Comparison of ENCODE assay signal across 8 cellular contexts in the genomic region with DNA sequence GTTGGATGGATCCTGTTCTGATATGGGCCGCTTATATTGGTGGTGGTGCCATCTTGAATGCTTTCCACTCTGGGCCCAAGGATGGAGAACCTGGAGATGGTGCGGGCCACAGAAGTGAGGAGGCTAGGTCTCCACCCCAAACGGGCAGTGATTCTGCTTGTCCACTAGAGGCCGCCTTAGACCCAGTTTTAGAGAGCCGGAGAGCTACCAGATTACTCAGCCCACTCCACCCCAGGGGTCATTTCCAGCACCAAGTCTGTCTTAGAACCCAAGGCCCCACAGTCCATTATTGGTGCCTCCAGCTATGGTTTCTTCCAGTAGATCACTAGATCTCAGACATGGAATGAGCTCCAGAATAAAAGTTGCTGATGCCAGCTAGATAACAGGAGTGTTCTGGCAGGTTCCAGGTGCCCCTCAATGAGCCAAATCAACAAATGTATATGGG. TPM values are rescaled to one million over a fixed set of nuclear protein-coding genes. Genes with fewer than 3 reads are reported as not detected.
DNase-seq lines count a peak whose midpoint lies in the region; ATAC-seq and TF ChIP-seq lines count a peak whose summit lies in the region.

No MANE protein-coding gene starts in this region.

- peak; percentile 92 for TF ChIP-seq CTCF in epithelial cell of proximal tubule (conservative IDR thresholded peaks at IDR 0.05; ENCODE audit: low read depth, low read length)

- no peak overlapping the region for H3K4me3 ChIP-seq in epithelial cell of proximal tubule (ENCODE audit: low read depth, low read length)

- H3K27ac Mint-ChIP-seq in naive B cell, result peak overlapping the region in 3 of 6 donors; percentile 11 to 88 (median 78)
- H3K27ac Mint-ChIP-seq in stimulated activated naive B cell treated with anti-CD40 and anti-IgM and Interleukin-4, amounts not matched to agents 10 μg/mL and 1 μg/mL and 100 μg/mL, for 72 hours, result peak overlapping the region; percentile 39

- ATAC-seq in HG03108 (IDR thresholded peaks at IDR 0.05; ENCODE audit: unreplicated experiment), result peak; percentile 66
- ATAC-seq in naive B cell (ENCODE audit: low read depth in 2 of 2), result peak; percentile 86 to 90
- peak; percentile 91 to 92 for ATAC-seq in stimulated activated naive B cell treated with anti-CD40 and anti-IgM and Interleukin-4, amounts not matched to agents 10 μg/mL and 1 μg/mL and 100 μg/mL, for 72 hours (replicated peaks)

- H3K4me1 Mint-ChIP-seq in naive B cell, result peaks cover 9 to 17% (median 10%) of the 10 kb centered on the region in 3 donors
- H3K4me1 Mint-ChIP-seq in stimulated activated naive B cell treated with anti-CD40 and anti-IgM and Interleukin-4, amounts not matched to agents 10 μg/mL and 1 μg/mL and 100 μg/mL, for 72 hours, result peaks cover 14 to 26% of the 10 kb centered on the region in 2 donors

- H3K27me3 Mint-ChIP-seq in naive B cell, result peaks cover 0 to 4% (median 0%) of the 10 kb centered on the region in 3 donors
- H3K27me3 Mint-ChIP-seq in stimulated activated naive B cell treated with anti-CD40 and anti-IgM and Interleukin-4, amounts not matched to agents 10 μg/mL and 1 μg/mL and 100 μg/mL, for 72 hours, result no peaks in the 10 kb centered on the region

- no peak overlapping the region for H3K4me3 Mint-ChIP-seq in naive B cell
- H3K4me3 Mint-ChIP-seq in stimulated activated naive B cell treated with anti-CD40 and anti-IgM and Interleukin-4, amounts not matched to agents 10 μg/mL and 1 μg/mL and 100 μg/mL, for 72 hours, result no peak overlapping the region

- H3K9me3 Mint-ChIP-seq in naive B cell, result no peaks in the 10 kb centered on the region
- no peaks in the 10 kb centered on the region for H3K9me3 Mint-ChIP-seq in stimulated activated naive B cell treated with anti-CD40 and anti-IgM and Interleukin-4, amounts not matched to agents 10 μg/mL and 1 μg/mL and 100 μg/mL, for 72 hours

- no peaks in the 10 kb centered on the region for H3K36me3 Mint-ChIP-seq in naive B cell
- H3K36me3 Mint-ChIP-seq in stimulated activated naive B cell treated with anti-CD40 and anti-IgM and Interleukin-4, amounts not matched to agents 10 μg/mL and 1 μg/mL and 100 μg/mL, for 72 hours, result no peaks in the 10 kb centered on the region

- DNase-seq in NCI-H526 (lab: John Stamatoyannopoulos, UW) (peak; percentile 22 to 61), NCI-H526 treated with DMSO at 0.1 percent for 48 hours (lab: John Stamatoyannopoulos, UW) (no peak), NOMO-1 treated with DMSO at 0.1 percent for 48 hours (lab: John Stamatoyannopoulos, UW; ENCODE audit: unreplicated experiment) (peak; percentile 75), activated T-cell treated with anti-CD3 and anti-CD28 coated beads for 1 hour (ENCODE audit: low read depth) (peak; percentile 57), epithelial cell of proximal tubule (ENCODE audit: low read depth) (no peak), naive B cell (peak; percentile 66)
- DNase-seq in stimulated activated naive B cell treated with anti-CD40 and anti-IgM and Interleukin-4, amounts not matched to agents 10 μg/mL and 1 μg/mL and 100 μg/mL, for 72 hours, result peak; percentile 63

RNA-seq across cellular contexts. Expression of a gene that starts 11.8 kb away (rescaled TPM):
- 15.2 and 17.0 TPM in 2 replicates for total RNA-seq in epithelial cell of proximal tubule
- 1 to 10 TPM; 1.7 to 5.1 (median 3.6) TPM for polyA plus RNA-seq in naive B cell (ENCODE audit: low read depth in 6 of 6)

RNA-seq across cellular contexts. Expression of a gene that starts 24.8 kb away (rescaled TPM):
- total RNA-seq in epithelial cell of proximal tubule, result 406 and 970 TPM in 2 replicates
- polyA plus RNA-seq in naive B cell (ENCODE audit: low read depth in 6 of 6), result under 1 TPM in 1 of 6 donors, not detected in 5; 0.12 TPM

Comparison
In these comparisons a context has a peak if more than half of its experiments do, and no peak if none do; other contexts are left out.
1. DNase-seq: peak in NCI-H526 (2 of 2), NOMO-1 treated with DMSO at 0.1 percent for 48 hours (single experiment), activated T-cell treated with anti-CD3 and anti-CD28 coated beads for 1 hour (single experiment), naive B cell (single experiment) and stimulated activated naive B cell treated with anti-CD40 and anti-IgM and Interleukin-4, amounts not matched to agents 10 μg/mL and 1 μg/mL and 100 μg/mL, for 72 hours (single experiment); none in NCI-H526 treated with DMSO at 0.1 percent for 48 hours (single experiment) and epithelial cell of proximal tubule (single experiment).
2. Peak in every context shown above with its lines, with median percentiles within 50 percentile points of each other: ATAC-seq.